ENCODE assay signal across 1 cellular context in genomic region chr16:69566437-69567030, GRCh38.
TF ChIP-seq lines count a peak whose summit lies in the region.

No MANE protein-coding gene starts in this region.

TF ChIP-seq in H1, 55 proteins besides CTCF, POLR2A, EP300 and RAD21 (continued from another document):
- TF ChIP-seq PHF8 (conservative IDR thresholded peaks at IDR 0.05; ENCODE audit: low read depth, low read length) (peak; percentile 50), KDM4A (IDR thresholded peaks at IDR 0.05; ENCODE audit: low read depth, low read length, severe bottlenecking) (peak; percentile 74), ASH2L (IDR thresholded peaks at IDR 0.05; ENCODE audit: low read length) (no peak), CEBPB (IDR thresholded peaks at IDR 0.05; ENCODE audit: low read depth, low read length) (no peak), JUND (IDR thresholded peaks at IDR 0.05; ENCODE audit: low read length) (no peak), SAP30 (IDR thresholded peaks at IDR 0.05; ENCODE audit: insufficient read depth, insufficient replicate concordance, low read length) (peak; percentile 37), HDAC2 (IDR thresholded peaks at IDR 0.05; ENCODE audit: borderline replicate concordance in 1 of 2, low read depth in 2 of 2, low read length in 2 of 2) (0 out of 4 replicates have a peak, but pooled peaks of 1 of the 2 experiments have one; percentile 29), YY1 (IDR thresholded peaks at IDR 0.05; ENCODE audit: low read depth, low read length) (no peak), TAF7 (optimal IDR thresholded peaks at IDR 0.05; ENCODE audit: borderline replicate concordance, low read depth, low read length) (no peak), TAF1 (IDR thresholded peaks at IDR 0.05; ENCODE audit: low read depth, low read length) (peak; percentile 67; the same call in 1 of the 2 replicates), RBBP5 (IDR thresholded peaks at IDR 0.05; ENCODE audit: borderline replicate concordance, low read depth, low read length) (peak; percentile 35; the same call in 1 of the 2 replicates), RXRA (IDR thresholded peaks at IDR 0.05; ENCODE audit: insufficient read depth, low read depth, low read length) (no peak), RNF2 (IDR thresholded peaks at IDR 0.05; ENCODE audit: borderline replicate concordance, low read depth, low read length, missing control alignments, poor library complexity, severe bottlenecking) (no peak), JUN (IDR thresholded peaks at IDR 0.05; ENCODE audit: low read depth, low read length) (no peak), SP4 (IDR thresholded peaks at IDR 0.05; ENCODE audit: low read length) (0 out of 2 replicates have a peak, but pooled peaks have one; percentile 35), CHD1 (IDR thresholded peaks at IDR 0.05; ENCODE audit: low read depth, low read length) (no peak), CBX8 (IDR thresholded peaks at IDR 0.05; ENCODE audit: borderline replicate concordance, low read depth, low read length) (no peak)
